Comparison of ENCODE assay signal across 11 cellular contexts in genomic region chr18:41199212-41199611, GRCh38.
"Had no signal": no experiment of that assay in that cellular context is flagged by ENCODE, and none has a peak within 500 bp of the region (broad histone marks: within the 10 kb centered on the region; RNA-seq: fewer than 3 reads in every experiment).

No MANE protein-coding gene starts in this region.

- H3K27ac ChIP-seq: GM23248 had no signal

- H3K4me1 ChIP-seq: HAP-1 had no signal

- H3K36me3 ChIP-seq: HAP-1 had no signal

- ATAC-seq: GM23338, HCT116 had no signal

- DNase-seq: GM23248, GOT3, H7, H9, HCEC 1CT, HFFc6 had no signal

- H3K9ac ChIP-seq: GM23248 had no signal

- H3K4me3 ChIP-seq: GM23248, GM23338, HAP-1 had no signal

- H3K9me3 ChIP-seq: HAP-1 had no signal

- FAIRE-seq: H1, H54 had no signal

- H2AFZ ChIP-seq: GM23248, GM23338 had no signal

- H3K4me2 ChIP-seq: GM23338 had no signal
